In the genomic region with DNA sequence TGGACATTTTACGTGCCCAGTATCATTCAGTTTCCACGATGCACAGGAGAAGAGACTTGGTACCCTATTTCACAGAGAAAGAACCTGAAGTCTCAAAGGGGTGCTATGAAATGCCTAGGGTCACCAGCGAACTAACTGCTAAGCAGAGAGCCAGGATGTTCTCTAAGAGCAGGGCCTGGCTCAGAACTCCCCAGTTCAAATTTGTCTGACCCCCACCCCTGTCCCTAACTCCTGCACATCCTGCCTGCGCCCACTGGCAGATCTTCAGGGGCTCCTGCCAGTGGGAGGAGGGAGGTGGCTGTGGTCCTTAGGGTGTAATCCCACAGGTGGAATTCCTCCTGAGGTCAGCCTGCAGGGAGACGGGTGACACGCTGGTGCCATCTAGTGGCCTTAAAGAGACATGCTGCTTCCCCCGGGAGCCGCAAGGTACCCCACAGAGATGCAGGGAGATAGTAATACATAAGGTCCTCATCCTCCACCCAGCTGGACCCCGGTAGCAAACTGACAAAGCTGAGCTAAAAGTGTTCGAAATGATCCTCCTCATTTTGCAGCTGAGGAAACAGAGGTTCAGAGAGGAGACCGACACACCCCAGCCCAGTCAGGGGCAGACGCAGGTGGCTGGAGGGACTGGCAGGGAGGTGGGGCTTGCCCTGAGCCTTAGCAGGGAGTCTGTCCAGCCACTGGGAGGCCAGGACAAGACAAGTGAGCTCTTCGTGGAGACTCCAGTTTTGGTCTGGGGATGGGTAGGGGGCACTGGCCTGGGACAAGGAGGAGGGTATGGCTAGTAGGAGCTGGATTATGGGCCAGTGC, we compare ENCODE assay signal across 8 cellular contexts. TPM values are rescaled to one million over a fixed set of nuclear protein-coding genes. Genes with fewer than 3 reads are reported as not detected.
DNase-seq lines count a peak whose midpoint lies in the region; ATAC-seq, FAIRE-seq and TF ChIP-seq lines count a peak whose summit lies in the region.

No MANE protein-coding gene starts in this region.

- no peaks in the 10 kb centered on the region for H3K36me3 ChIP-seq in lower lobe of right lung

- DNase-seq in ACHN (peak; percentile 56), GM19239 (ENCODE audit: insufficient read length, low spot score) (peak; percentile 82), NCI-H446 treated with DMSO at 0.1 percent for 48 hours (lab: John Stamatoyannopoulos, UW) (peak; percentile 1), ecto neural progenitor cell (ENCODE audit: low spot score) (peak; percentile 80), lower lobe of right lung (peak; percentile 70)
- peak; percentile 47 for DNase-seq in activated CD4-positive, alpha-beta T cell treated with anti-CD3 and anti-CD28 coated beads, Interleukin-2, amount 50 U/mL, for 1 hour
- peak; percentile 17 for DNase-seq in stimulated activated CD8-positive, alpha-beta memory T cell treated with anti-CD3 and anti-CD28 coated beads, Interleukin-12 subunit alpha, Interleukin-12 subunit beta, amount 100 ng/mL, for 24 hours (ENCODE audit: extremely low read depth)

- in situ Hi-C loops in ACHN (cut with HindIII; ENCODE audit: low pct_ligation_motif_present, low pct_unique_long_range_greater_than_20kb, low sequenced_read_pairs), result loop anchor here (10.0 kb wide), 1 partner anchor 148 kb away; no protein-coding TSS in a partner anchor

- ATAC-seq in lower lobe of right lung, result peak; percentile 80 to 85
- no peak for ATAC-seq in GM21529 (IDR thresholded peaks at IDR 0.05; ENCODE audit: unreplicated experiment)

- H3K9me3 ChIP-seq in lower lobe of right lung, result peaks cover 3% of the 10 kb centered on the region

- H3K27me3 ChIP-seq in lower lobe of right lung (ENCODE audit: low read depth), result no peaks in the 10 kb centered on the region

- H3K4me1 ChIP-seq in lower lobe of right lung, result peaks cover 12% of the 10 kb centered on the region

- no peak overlapping the region for H3K27ac ChIP-seq in lower lobe of right lung

- intact Hi-C loops in lower lobe of right lung (cut with DNase I), result loop anchor here (10.0 kb wide), 1 partner anchor 148 kb away; no protein-coding TSS in a partner anchor

- FAIRE-seq in GM19239 (lab: Jason Lieb, UNC), result peak; percentile 67

- no peak overlapping the region for H3K4me3 ChIP-seq in lower lobe of right lung

- peak; percentile 92 for TF ChIP-seq CTCF in lower lobe of right lung (IDR thresholded peaks at IDR 0.05)

RNA-seq across cellular contexts. Expression of a gene that starts 34.1 kb away (rescaled TPM):
- 0.86 TPM for total RNA-seq in lower lobe of right lung

RNA-seq across cellular contexts. Expression of a gene that starts 42.4 kb away (rescaled TPM):
- total RNA-seq in lower lobe of right lung, result 3.6 TPM

Comparison
In these comparisons a context has a peak if more than half of its experiments do, and no peak if none do; other contexts are left out.
1. DNase-seq: peak in every context shown above with its lines; median percentile 82 in GM19239; 80 in ecto neural progenitor cell; 70 in lower lobe of right lung; 56 in ACHN; 47 in activated CD4-positive, alpha-beta T cell treated with anti-CD3 and anti-CD28 coated beads, Interleukin-2, amount 50 U/mL, for 1 hour; 17 in stimulated activated CD8-positive, alpha-beta memory T cell treated with anti-CD3 and anti-CD28 coated beads, Interleukin-12 subunit alpha, Interleukin-12 subunit beta, amount 100 ng/mL, for 24 hours; 1 in NCI-H446 treated with DMSO at 0.1 percent for 48 hours.